12 cellular contexts compared by ENCODE assay signal in the genomic region with DNA sequence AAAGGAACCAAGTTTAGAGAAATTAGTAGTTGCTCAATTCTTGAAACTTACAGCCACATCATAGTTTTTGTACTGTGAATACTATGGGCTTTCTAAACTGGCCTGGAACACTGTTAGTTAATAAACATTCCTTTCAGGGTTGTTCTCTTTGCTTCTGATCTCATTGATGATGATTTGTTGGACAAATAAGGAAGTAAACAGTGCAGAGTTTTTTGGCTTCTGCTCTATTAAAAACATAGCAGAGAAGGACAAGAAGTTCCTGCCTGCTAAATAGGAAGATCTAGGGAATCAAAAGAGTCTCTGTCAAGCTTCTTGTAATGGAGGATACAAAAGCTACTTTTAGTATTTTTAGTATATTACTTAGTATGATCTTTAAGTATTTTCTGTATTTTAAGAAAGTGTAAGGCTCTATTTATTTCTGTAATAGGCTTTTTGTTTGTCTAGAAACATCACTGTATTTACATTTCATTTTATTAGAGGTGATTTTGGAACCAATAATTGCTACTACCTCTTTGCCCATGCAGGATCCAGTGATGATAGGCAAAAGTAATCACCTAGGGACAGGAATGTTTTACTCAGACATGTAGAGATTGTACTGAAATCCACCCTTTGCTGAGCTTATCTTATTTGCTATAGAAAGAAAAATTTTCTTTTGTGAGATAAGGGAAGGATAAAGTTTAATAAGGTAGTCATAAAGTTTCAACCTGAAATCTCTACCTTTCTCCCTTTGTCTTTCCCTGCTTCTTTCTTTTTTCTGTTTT.
A peak's percentile ranks its signal among the peaks of the same experiment; 100 is the strongest.
DNase-seq lines count a peak whose midpoint lies in the region; ATAC-seq and TF ChIP-seq lines count a peak whose summit lies in the region.
"Had no signal": no experiment of that assay in that cellular context is flagged by ENCODE, and none has a peak within 500 bp of the region (broad histone marks: within the 10 kb centered on the region; RNA-seq: fewer than 3 reads in every experiment).

No MANE protein-coding gene starts in this region.

- no peak for TF ChIP-seq CTCF in PC-3 (conservative IDR thresholded peaks at IDR 0.05; ENCODE audit: low read depth, low read length)
- peak in 1 of 4 experiments; percentile 21 for TF ChIP-seq CTCF in prostate gland (IDR thresholded peaks at IDR 0.05)
- no peak for TF ChIP-seq CTCF in CD4-positive, alpha-beta T cell (IDR thresholded peaks at IDR 0.05)
- no peak for TF ChIP-seq CTCF in A673 (conservative IDR thresholded peaks at IDR 0.05; ENCODE audit: low read depth, low read length)

- DNase-seq in Ammon's horn (ENCODE audit: low spot score) (peak; percentile 29), PC-3 (peak; percentile 35), foreskin melanocyte (peak; percentile 71), prostate gland (ENCODE audit: low spot score) (peak; percentile 43), A673 (ENCODE audit: low spot score) (no peak)
- DNase-seq in activated naive CD8-positive, alpha-beta T cell treated with anti-CD3 and anti-CD28 coated beads, Interleukin-2, amount 50 U/mL, for 24 hours, result no peak
- no peak for DNase-seq in CD4-positive, alpha-beta T cell
- DNase-seq: activated CD8-positive, alpha-beta T cell treated with anti-CD3 and anti-CD28 coated beads, Interleukin-2, amount 10 ng/mL, durations not matched to agents 7 days and 5 days; NCI-H526; stimulated activated CD4-positive, alpha-beta T cell treated with anti-CD3 and anti-CD28 coated beads, Interleukin-15, amount 100 ng/mL, for 24 hours; stimulated activated naive CD8-positive, alpha-beta T cell treated with anti-CD3 and anti-CD28 coated beads, Interleukin-15, Interleukin-2, amounts not matched to agents 100 U/mL and 50 U/mL, for 24 hours had no signal

- H3K9me2 ChIP-seq in PC-3 (replicated peaks; ENCODE audit: low read length), result no peaks in the 10 kb centered on the region

- intact Hi-C loops in PC-3 (cut with micrococcal nuclease) (no loop called here), prostate gland (cut with DNase I) (no loop called here), A673 (cut with micrococcal nuclease; ENCODE audit: unreplicated experiment) (no loop called here)
- intact Hi-C loops in CD4-positive, alpha-beta T cell (cut with DNase I, micrococcal nuclease), result loop anchor here in 1 of 2 experiments (5.0 kb wide), 1 partner anchor 44 kb away; no protein-coding TSS in a partner anchor

- H3K36me3 ChIP-seq in PC-3 (ENCODE audit: low read depth, low read length), result peaks cover 33% of the 10 kb centered on the region
- H3K36me3 ChIP-seq in prostate gland, result no peaks in the 10 kb centered on the region
- H3K36me3 ChIP-seq in A673 (ENCODE audit: insufficient read depth, low read length, poor library complexity, severe bottlenecking), result peaks cover 59% of the 10 kb centered on the region

- H3K4me3 ChIP-seq in PC-3 (ENCODE audit: low read length) (no peak overlapping the region), prostate gland (no peak overlapping the region), A673 (ENCODE audit: low read depth, low read length, poor library complexity, severe bottlenecking) (no peak overlapping the region)

- no peak overlapping the region for H3K27ac Mint-ChIP-seq in activated naive CD8-positive, alpha-beta T cell treated with anti-CD3 and anti-CD28 coated beads, Interleukin-2, amount 50 U/mL, for 24 hours
- H3K27ac Mint-ChIP-seq in CD4-positive, alpha-beta T cell, result no peak overlapping the region
- H3K27ac Mint-ChIP-seq: activated CD8-positive, alpha-beta T cell treated with anti-CD3 and anti-CD28 coated beads, Interleukin-2, amount 10 ng/mL, durations not matched to agents 7 days and 5 days had no signal

- H2AFZ ChIP-seq in PC-3 (ENCODE audit: low read length), result no peak overlapping the region

- H3K27me3 ChIP-seq in PC-3 (ENCODE audit: low read length) (no peaks in the 10 kb centered on the region), prostate gland (replicated peaks; ENCODE audit: insufficient read depth) (no peaks in the 10 kb centered on the region), A673 (replicated peaks; ENCODE audit: insufficient read depth, low read depth, low read length, poor library complexity) (no peaks in the 10 kb centered on the region)
- no peaks in the 10 kb centered on the region for H3K27me3 ChIP-seq in CD4-positive, alpha-beta T cell (ENCODE audit: control insufficient read depth, insufficient read depth, low read length)

- no peaks in the 10 kb centered on the region for H3K27me3 Mint-ChIP-seq in activated naive CD8-positive, alpha-beta T cell treated with anti-CD3 and anti-CD28 coated beads, Interleukin-2, amount 50 U/mL, for 24 hours
- H3K27me3 Mint-ChIP-seq in CD4-positive, alpha-beta T cell, result no peaks in the 10 kb centered on the region

- ATAC-seq in PC-3 (peak; percentile 94), SK-N-SH treated with all-trans-retinoic acid at 6 μM for 48 hours (no peak)
- ATAC-seq in activated naive CD8-positive, alpha-beta T cell treated with anti-CD3 and anti-CD28 coated beads, Interleukin-2, amount 50 U/mL, for 24 hours, result no peak
- no peak for ATAC-seq in CD4-positive, alpha-beta T cell (ENCODE audit: poor library complexity)
- ATAC-seq: activated CD8-positive, alpha-beta T cell treated with anti-CD3 and anti-CD28 coated beads, Interleukin-2, amount 10 ng/mL, durations not matched to agents 7 days and 5 days; stimulated activated naive CD8-positive, alpha-beta T cell treated with anti-CD3 and anti-CD28 coated beads, Interleukin-15, Interleukin-2, amounts not matched to agents 100 U/mL and 50 U/mL, for 24 hours had no signal

- CTCF ChIA-PET in PC-3 (lab: Charles Lee) (no interaction called here), A673 (lab: Charles Lee) (no interaction called here)
- CTCF ChIA-PET in CD4-positive, alpha-beta T cell (lab: Charles Lee), result no interaction called here

- no peak for TF ChIP-seq POLR2A in prostate gland (IDR thresholded peaks at IDR 0.05)

- H3K4me3 Mint-ChIP-seq in activated naive CD8-positive, alpha-beta T cell treated with anti-CD3 and anti-CD28 coated beads, Interleukin-2, amount 50 U/mL, for 24 hours, result no peak overlapping the region
- no peak overlapping the region for H3K4me3 Mint-ChIP-seq in CD4-positive, alpha-beta T cell
- H3K4me3 Mint-ChIP-seq: activated CD8-positive, alpha-beta T cell treated with anti-CD3 and anti-CD28 coated beads, Interleukin-2, amount 10 ng/mL, durations not matched to agents 7 days and 5 days had no signal

- H3K9ac ChIP-seq in PC-3 (ENCODE audit: low read length), result no peak overlapping the region

- no peaks in the 10 kb centered on the region for H3K79me2 ChIP-seq in PC-3 (ENCODE audit: low read length)

- peaks cover 2% of the 10 kb centered on the region for H3K4me1 Mint-ChIP-seq in activated naive CD8-positive, alpha-beta T cell treated with anti-CD3 and anti-CD28 coated beads, Interleukin-2, amount 50 U/mL, for 24 hours
- H3K4me1 Mint-ChIP-seq in CD4-positive, alpha-beta T cell (ENCODE audit: low read depth), result peaks cover 26% of the 10 kb centered on the region

- no peaks in the 10 kb centered on the region for H3F3A ChIP-seq in PC-3 (ENCODE audit: low read length, unreplicated experiment)

- H3K9me3 ChIP-seq in PC-3 (ENCODE audit: low read length), result no peaks in the 10 kb centered on the region
- no peaks in the 10 kb centered on the region for H3K9me3 ChIP-seq in prostate gland
- no peaks in the 10 kb centered on the region for H3K9me3 ChIP-seq in CD4-positive, alpha-beta T cell (ENCODE audit: control insufficient read depth, low read length)
- H3K9me3 ChIP-seq in A673 (ENCODE audit: low read depth, low read length, poor library complexity, severe bottlenecking), result peaks cover 16% of the 10 kb centered on the region

- peaks cover 49% of the 10 kb centered on the region for H3K36me3 Mint-ChIP-seq in activated naive CD8-positive, alpha-beta T cell treated with anti-CD3 and anti-CD28 coated beads, Interleukin-2, amount 50 U/mL, for 24 hours (ENCODE audit: low read depth)
- H3K36me3 Mint-ChIP-seq in CD4-positive, alpha-beta T cell (ENCODE audit: low read depth), result peaks cover 67% of the 10 kb centered on the region

- BruUV-seq in PC-3 (replicated peaks; lab: Mats Ljungman, UMichigan), result no TSS peak
- BruUV-seq in A673 (replicated peaks; lab: Mats Ljungman, UMichigan), result no TSS peak

- no peak overlapping the region for H3K4me2 ChIP-seq in PC-3 (ENCODE audit: low read length)

- POLR2A ChIA-PET in PC-3 (lab: Charles Lee; ENCODE audit: unreplicated experiment), result interaction anchor here (0.6 kb wide), 1 partner anchor 282 kb away, joined by 3 read pairs; no protein-coding TSS in a partner anchor
- POLR2A ChIA-PET in CD4-positive, alpha-beta T cell (lab: Charles Lee), result interaction anchor here (0.9 to 1.4 kb wide), 2 partner anchors 11 to 14 kb away, joined by 3 read pairs; no protein-coding TSS in a partner anchor
- POLR2A ChIA-PET in A673 (lab: Charles Lee; ENCODE audit: low non-redundant PET), result no interaction called here

- H3K27ac ChIP-seq in PC-3 (ENCODE audit: low read length), result peak overlapping the region; percentile 12; the same call in 1 of the 2 replicates
- H3K27ac ChIP-seq in prostate gland, result peak overlapping the region; percentile 73 to 84
- no peak overlapping the region for H3K27ac ChIP-seq in CD4-positive, alpha-beta T cell (ENCODE audit: low read depth, low read length)
- H3K27ac ChIP-seq in A673 (ENCODE audit: low read depth, low read length, poor library complexity, severe bottlenecking), result no peak overlapping the region

- H3K4me1 ChIP-seq in PC-3 (ENCODE audit: insufficient read depth, low read length) (peaks cover 6% of the 10 kb centered on the region; the same call in 1 of the 2 replicates), prostate gland (replicated peaks) (peaks cover 3% of the 10 kb centered on the region), A673 (ENCODE audit: insufficient read depth, low read length, poor library complexity, severe bottlenecking) (no peaks in the 10 kb centered on the region)

- no peaks in the 10 kb centered on the region for H3K9me3 Mint-ChIP-seq in activated naive CD8-positive, alpha-beta T cell treated with anti-CD3 and anti-CD28 coated beads, Interleukin-2, amount 50 U/mL, for 24 hours
- peaks cover 3% of the 10 kb centered on the region for H3K9me3 Mint-ChIP-seq in CD4-positive, alpha-beta T cell

- no peaks in the 10 kb centered on the region for H4K20me1 ChIP-seq in PC-3 (ENCODE audit: low read length)

TF ChIP-seq in SK-N-SH treated with all-trans-retinoic acid at 6 μM for 48 hours, 23 proteins besides CTCF, POLR2A, EP300 and RAD21 (continues in another document):
- TF ChIP-seq ZFP3 (CRISPR knock-in tag; IDR thresholded peaks at IDR 0.05) (no peak), OSR1 (CRISPR knock-in tag; IDR thresholded peaks at IDR 0.05) (no peak)

Comparison
In these comparisons a context has a peak if more than half of its experiments do, and no peak if none do; other contexts are left out.
1. DNase-seq: peak in Ammon's horn (single experiment), PC-3 (single experiment), foreskin melanocyte (single experiment) and prostate gland (single experiment); none in activated naive CD8-positive, alpha-beta T cell treated with anti-CD3 and anti-CD28 coated beads, Interleukin-2, amount 50 U/mL, for 24 hours (single experiment), CD4-positive, alpha-beta T cell (0 of 10) and A673 (single experiment).
2. H3K27ac ChIP-seq: peak in PC-3 (single experiment) and prostate gland (2 of 2); none in CD4-positive, alpha-beta T cell (single experiment) and A673 (single experiment).